ENCODE assay signal across 20 cellular contexts in genomic region chr20:51995038-51995437, GRCh38.
DNase-seq lines count a peak whose midpoint lies in the region; ATAC-seq and TF ChIP-seq lines count a peak whose summit lies in the region.
"Had no signal": no experiment of that assay in that cellular context is flagged by ENCODE, and none has a peak within 500 bp of the region (broad histone marks: within the 10 kb centered on the region; RNA-seq: fewer than 3 reads in every experiment).

No MANE protein-coding gene starts in this region.

- peaks cover 24% of the 10 kb centered on the region for H3K36me3 Mint-ChIP-seq in nephron progenitor cell (ENCODE audit: low read depth)
- no peaks in the 10 kb centered on the region for H3K36me3 Mint-ChIP-seq in activated CD4-positive, alpha-beta memory T cell treated with anti-CD3 and anti-CD28 coated beads for 36 hours
- H3K36me3 Mint-ChIP-seq in activated CD8-positive, alpha-beta T cell treated with anti-CD3 and anti-CD28 coated beads for 36 hours (ENCODE audit: low read depth): no peaks in the 10 kb centered on the region
- H3K36me3 Mint-ChIP-seq: activated naive CD4-positive, alpha-beta T cell treated with anti-CD3 and anti-CD28 coated beads, Interleukin-2, amount 10 ng/mL, durations not matched to agents 7 days and 5 days; CD14-positive monocyte had no signal

- no peak overlapping the region for H2AK5ac ChIP-seq in IMR-90 (ENCODE audit: low read depth, low read length)

- peak; percentile 27; the same call in 1 of the 2 replicates for ATAC-seq in IMR-90 (ENCODE audit: low read depth)
- no peak for ATAC-seq in activated CD8-positive, alpha-beta T cell treated with anti-CD3 and anti-CD28 coated beads for 36 hours

- H2BK20ac ChIP-seq in IMR-90 (ENCODE audit: low read depth, low read length): no peak overlapping the region

- BruUV-seq in IMR-90 (replicated peaks; lab: Mats Ljungman, UMichigan): no TSS peak

- H3K4ac ChIP-seq in IMR-90 (ENCODE audit: low read depth, low read length): no peak overlapping the region

- H4K5ac ChIP-seq in IMR-90 (ENCODE audit: low read depth, low read length): no peak overlapping the region

- H3K4me3 ChIP-seq in AG10803 (ENCODE audit: low read length) (no peak overlapping the region), IMR-90 (ENCODE audit: insufficient read depth, low read depth, low read length) (no peak overlapping the region)
- H3K4me3 ChIP-seq: heart right ventricle, skin epidermis had no signal

- H3K14ac ChIP-seq in IMR-90 (replicated peaks; ENCODE audit: low read depth, low read length): 0 out of 2 replicates have a peak overlapping the region, but pooled peaks have one; percentile 2

- no peak overlapping the region for H3K9ac ChIP-seq in IMR-90 (ENCODE audit: low read depth, low read length)
- H3K9ac ChIP-seq: KMS-11 had no signal

- no peaks in the 10 kb centered on the region for H3K27me3 ChIP-seq in IMR-90 (ENCODE audit: control insufficient read depth, insufficient read depth, low read length)

- no peak overlapping the region for H2BK15ac ChIP-seq in IMR-90 (ENCODE audit: low read depth, low read length)

- no peak for TF ChIP-seq RAD21 in IMR-90 (IDR thresholded peaks at IDR 0.05; ENCODE audit: low read length)

- WGBS in IMR-90 (ENCODE audit: extremely low coverage in 2 of 2, insufficient read length in 1 of 2), 2 experiments: no CpG with 5 or more reads among the region's 5 CpGs

- H3K23ac ChIP-seq in IMR-90 (ENCODE audit: low read depth, low read length): no peak overlapping the region

- peaks cover 11% of the 10 kb centered on the region for H3K4me1 Mint-ChIP-seq in nephron progenitor cell
- H3K4me1 Mint-ChIP-seq in activated CD4-positive, alpha-beta memory T cell treated with anti-CD3 and anti-CD28 coated beads for 36 hours (ENCODE audit: low read depth): no peaks in the 10 kb centered on the region
- H3K4me1 Mint-ChIP-seq in activated CD8-positive, alpha-beta T cell treated with anti-CD3 and anti-CD28 coated beads for 36 hours (ENCODE audit: low read depth): no peaks in the 10 kb centered on the region
- H3K4me1 Mint-ChIP-seq: activated naive CD4-positive, alpha-beta T cell treated with anti-CD3 and anti-CD28 coated beads, Interleukin-2, amount 10 ng/mL, durations not matched to agents 7 days and 5 days had no signal

- no peaks in the 10 kb centered on the region for H3K27me3 Mint-ChIP-seq in nephron progenitor cell (ENCODE audit: low read depth, poor library complexity)
- H3K27me3 Mint-ChIP-seq in activated CD4-positive, alpha-beta memory T cell treated with anti-CD3 and anti-CD28 coated beads for 36 hours: peaks cover 3% of the 10 kb centered on the region
- H3K27me3 Mint-ChIP-seq in activated CD8-positive, alpha-beta T cell treated with anti-CD3 and anti-CD28 coated beads for 36 hours: no peaks in the 10 kb centered on the region
- H3K27me3 Mint-ChIP-seq: activated naive CD4-positive, alpha-beta T cell treated with anti-CD3 and anti-CD28 coated beads, Interleukin-2, amount 10 ng/mL, durations not matched to agents 7 days and 5 days; dendritic cell treated with granulocyte-macrophage colony-stimulating factor and Interleukin-4, amounts not matched to agents 40 ng/mL and 50 ng/mL, for 4 days had no signal

- TF ChIP-seq POLR2A in IMR-90 (IDR thresholded peaks at IDR 0.05; ENCODE audit: low read depth, low read length): no peak
- TF ChIP-seq POLR2A in erythroblast (IDR thresholded peaks at IDR 0.05; ENCODE audit: low read length): no peak

- H3K56ac ChIP-seq in IMR-90 (ENCODE audit: extremely low read depth, insufficient read depth, low read length): no peak overlapping the region

- H3K27ac Mint-ChIP-seq in nephron progenitor cell: peak overlapping the region; percentile 73
- H3K27ac Mint-ChIP-seq in activated CD4-positive, alpha-beta memory T cell treated with anti-CD3 and anti-CD28 coated beads for 36 hours: no peak overlapping the region
- no peak overlapping the region for H3K27ac Mint-ChIP-seq in activated CD8-positive, alpha-beta T cell treated with anti-CD3 and anti-CD28 coated beads for 36 hours
- H3K27ac Mint-ChIP-seq: activated naive CD4-positive, alpha-beta T cell treated with anti-CD3 and anti-CD28 coated beads, Interleukin-2, amount 10 ng/mL, durations not matched to agents 7 days and 5 days; CD14-positive monocyte; dendritic cell treated with granulocyte-macrophage colony-stimulating factor and Interleukin-4, amounts not matched to agents 40 ng/mL and 50 ng/mL, for 4 days had no signal

- POLR2A ChIA-PET in IMR-90 (lab: Charles Lee; ENCODE audit: unreplicated experiment): no interaction called here
- POLR2A ChIA-PET in activated CD4-positive, alpha-beta memory T cell treated with anti-CD3 and anti-CD28 coated beads for 36 hours (lab: Charles Lee): no interaction called here
- POLR2A ChIA-PET in activated CD8-positive, alpha-beta T cell treated with anti-CD3 and anti-CD28 coated beads for 36 hours (lab: Charles Lee): no interaction called here

- no peak overlapping the region for H3K27ac ChIP-seq in IMR-90 (ENCODE audit: insufficient read depth, low read length)
- H3K27ac ChIP-seq: heart right ventricle, KMS-11, skin epidermis had no signal

- H3K36me3 ChIP-seq in IMR-90 (ENCODE audit: control insufficient read depth, insufficient read depth, low read length): no peaks in the 10 kb centered on the region
- H3K36me3 ChIP-seq: heart right ventricle had no signal

- 0 out of 2 replicates have a peak, but pooled peaks cover 2% of the 10 kb centered on the region for H3K9me1 ChIP-seq in IMR-90 (ENCODE audit: insufficient read depth, low read length)

- no peak overlapping the region for H4K91ac ChIP-seq in IMR-90 (ENCODE audit: insufficient read depth, low read depth, low read length)

- no peak overlapping the region for H3K18ac ChIP-seq in IMR-90 (ENCODE audit: low read depth, low read length)

- H2AFZ ChIP-seq in IMR-90 (replicated peaks; ENCODE audit: low read length, poor library complexity): peak overlapping the region; percentile 64

- H4K20me1 ChIP-seq in IMR-90 (ENCODE audit: insufficient read depth, low read length): no peaks in the 10 kb centered on the region

- H3K79me1 ChIP-seq in IMR-90 (ENCODE audit: low read depth in 1 of 2, low read length in 2 of 2): no peaks in the 10 kb centered on the region

- no peak overlapping the region for H2BK5ac ChIP-seq in IMR-90 (ENCODE audit: low read depth, low read length, poor library complexity, severe bottlenecking)

- H2AK9ac ChIP-seq in IMR-90 (replicated peaks; ENCODE audit: low read depth, low read length, poor library complexity): no peak overlapping the region

- in situ Hi-C loops in IMR-90 (cut with MboI; ENCODE audit: low sequenced_read_pairs): no loop called here

- intact Hi-C loops in IMR-90 (cut with micrococcal nuclease): no loop called here
- intact Hi-C loops in activated CD4-positive, alpha-beta memory T cell treated with anti-CD3 and anti-CD28 coated beads for 36 hours (cut with micrococcal nuclease): no loop called here
- intact Hi-C loops in activated CD8-positive, alpha-beta T cell treated with anti-CD3 and anti-CD28 coated beads for 36 hours (cut with micrococcal nuclease): no loop called here

- H3K4me1 ChIP-seq in IMR-90 (ENCODE audit: control insufficient read depth, insufficient read depth, low read length): no peaks in the 10 kb centered on the region

- no peak overlapping the region for H4K8ac ChIP-seq in IMR-90 (ENCODE audit: low read depth in 2 of 2, low read length in 2 of 2)

- CTCF ChIA-PET in IMR-90 (lab: Yijun Ruan, JAX): no interaction called here
- CTCF ChIA-PET in activated CD4-positive, alpha-beta memory T cell treated with anti-CD3 and anti-CD28 coated beads for 36 hours (lab: Charles Lee): no interaction called here
- CTCF ChIA-PET in activated CD8-positive, alpha-beta T cell treated with anti-CD3 and anti-CD28 coated beads for 36 hours (lab: Charles Lee): no interaction called here

- H2BK120ac ChIP-seq in IMR-90 (ENCODE audit: low read depth, low read length): no peak overlapping the region

- TF ChIP-seq CTCF in AG10803 (conservative IDR thresholded peaks at IDR 0.05; ENCODE audit: low read length) (no peak), IMR-90 (conservative IDR thresholded peaks at IDR 0.05; ENCODE audit: low read depth, low read length) (no peak), nephron progenitor cell (IDR thresholded peaks at IDR 0.05) (no peak)
- no peak for TF ChIP-seq CTCF in activated CD8-positive, alpha-beta T cell treated with anti-CD3 and anti-CD28 coated beads for 36 hours (IDR thresholded peaks at IDR 0.05)

- H3K4me2 ChIP-seq in IMR-90 (ENCODE audit: low read depth, low read length): no peak overlapping the region
- H3K4me2 ChIP-seq: KMS-11 had no signal

- DNase-seq in AG10803 (ENCODE audit: low read depth) (peak; percentile 72), IMR-90 (peak; percentile 13), dedifferentiated amniotic fluid mesenchymal stem cell (ENCODE audit: extremely low spot score) (peak; percentile 63), nephron progenitor cell (no peak), superior temporal gyrus (ENCODE audit: extremely low spot score) (no peak), erythroblast (lab: John Stamatoyannopoulos, UW) (no peak)
- DNase-seq in activated CD4-positive, alpha-beta memory T cell treated with anti-CD3 and anti-CD28 coated beads for 36 hours: no peak
- no peak for DNase-seq in activated CD8-positive, alpha-beta T cell treated with anti-CD3 and anti-CD28 coated beads for 36 hours
- DNase-seq: activated CD4-positive, alpha-beta T cell treated with anti-CD3 and anti-CD28 coated beads for 4 hours; activated naive CD4-positive, alpha-beta T cell treated with anti-CD3 and anti-CD28 coated beads, Interleukin-2, amount 10 ng/mL, durations not matched to agents 7 days and 5 days; heart right ventricle; left colon; NCI-H524; nucleus accumbens; substantia nigra; T-helper 2 cell had no signal

- H3K9me3 ChIP-seq in IMR-90 (ENCODE audit: control insufficient read depth, insufficient read depth, low read length): no peaks in the 10 kb centered on the region
- H3K9me3 ChIP-seq: heart right ventricle had no signal

- H3K9me3 Mint-ChIP-seq in nephron progenitor cell: peaks cover 29% of the 10 kb centered on the region
- H3K9me3 Mint-ChIP-seq in activated CD4-positive, alpha-beta memory T cell treated with anti-CD3 and anti-CD28 coated beads for 36 hours: no peaks in the 10 kb centered on the region
- H3K9me3 Mint-ChIP-seq in activated CD8-positive, alpha-beta T cell treated with anti-CD3 and anti-CD28 coated beads for 36 hours: no peaks in the 10 kb centered on the region
- H3K9me3 Mint-ChIP-seq: activated naive CD4-positive, alpha-beta T cell treated with anti-CD3 and anti-CD28 coated beads, Interleukin-2, amount 10 ng/mL, durations not matched to agents 7 days and 5 days had no signal

- dilution Hi-C loops in IMR-90 (cut with HindIII; ENCODE audit: low sequenced_read_pairs, unreplicated experiment): no loop called here

- no peak overlapping the region for H3K4me3 Mint-ChIP-seq in nephron progenitor cell
- no peak overlapping the region for H3K4me3 Mint-ChIP-seq in activated CD4-positive, alpha-beta memory T cell treated with anti-CD3 and anti-CD28 coated beads for 36 hours
- H3K4me3 Mint-ChIP-seq in activated CD8-positive, alpha-beta T cell treated with anti-CD3 and anti-CD28 coated beads for 36 hours: no peak overlapping the region
- H3K4me3 Mint-ChIP-seq: activated naive CD4-positive, alpha-beta T cell treated with anti-CD3 and anti-CD28 coated beads, Interleukin-2, amount 10 ng/mL, durations not matched to agents 7 days and 5 days; CD14-positive monocyte; dendritic cell treated with granulocyte-macrophage colony-stimulating factor and Interleukin-4, amounts not matched to agents 40 ng/mL and 50 ng/mL, for 4 days had no signal

Comparison
In these comparisons a context has a peak if more than half of its experiments do, and no peak if none do; other contexts are left out.
1. DNase-seq: peak in AG10803 (single experiment), IMR-90 (single experiment) and dedifferentiated amniotic fluid mesenchymal stem cell (single experiment); none in nephron progenitor cell (single experiment), activated CD4-positive, alpha-beta memory T cell treated with anti-CD3 and anti-CD28 coated beads for 36 hours (single experiment), superior temporal gyrus (single experiment), erythroblast (0 of 2) and activated CD8-positive, alpha-beta T cell treated with anti-CD3 and anti-CD28 coated beads for 36 hours (single experiment).